ENCODE assay signal across 1 cellular context in genomic region chr2:18218160-18218933, GRCh38.
TF ChIP-seq lines count a peak whose summit lies in the region.

No MANE protein-coding gene starts in this region.

TF ChIP-seq in HepG2, 621 proteins besides CTCF, POLR2A, EP300 and RAD21 (continued from another document):
- TF ChIP-seq, protein P1, sequence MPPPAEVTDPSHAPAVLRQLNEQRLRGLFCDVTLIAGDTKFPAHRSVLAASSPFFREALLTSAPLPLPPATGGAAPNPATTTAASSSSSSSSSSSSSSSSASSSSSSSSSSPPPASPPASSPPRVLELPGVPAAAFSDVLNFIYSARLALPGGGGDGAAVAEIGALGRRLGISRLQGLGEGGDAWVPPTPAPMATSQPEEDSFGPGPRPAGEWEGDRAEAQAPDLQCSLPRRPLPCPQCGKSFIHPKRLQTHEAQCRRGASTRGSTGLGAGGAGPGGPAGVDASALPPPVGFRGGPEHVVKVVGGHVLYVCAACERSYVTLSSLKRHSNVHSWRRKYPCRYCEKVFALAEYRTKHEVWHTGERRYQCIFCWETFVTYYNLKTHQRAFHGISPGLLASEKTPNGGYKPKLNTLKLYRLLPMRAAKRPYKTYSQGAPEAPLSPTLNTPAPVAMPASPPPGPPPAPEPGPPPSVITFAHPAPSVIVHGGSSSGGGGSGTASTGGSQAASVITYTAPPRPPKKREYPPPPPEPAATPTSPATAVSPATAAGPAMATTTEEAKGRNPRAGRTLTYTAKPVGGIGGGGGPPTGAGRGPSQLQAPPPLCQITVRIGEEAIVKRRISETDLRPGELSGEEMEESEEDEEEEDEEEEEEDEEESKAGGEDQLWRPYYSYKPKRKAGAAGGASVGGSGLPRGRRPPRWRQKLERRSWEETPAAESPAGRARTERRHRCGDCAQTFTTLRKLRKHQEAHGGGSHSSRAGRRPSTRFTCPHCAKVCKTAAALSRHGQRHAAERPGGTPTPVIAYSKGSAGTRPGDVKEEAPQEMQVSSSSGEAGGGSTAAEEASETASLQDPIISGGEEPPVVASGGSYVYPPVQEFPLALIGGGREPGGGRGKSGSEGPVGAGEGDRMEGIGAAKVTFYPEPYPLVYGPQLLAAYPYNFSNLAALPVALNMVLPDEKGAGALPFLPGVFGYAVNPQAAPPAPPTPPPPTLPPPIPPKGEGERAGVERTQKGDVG (CRISPR knock-in tag; IDR thresholded peaks at IDR 0.05; ENCODE audit: borderline replicate concordance), result no peak
- TF ChIP-seq FOXC1 (CRISPR knock-in tag; IDR thresholded peaks at IDR 0.05; ENCODE audit: borderline replicate concordance), result no peak
- no peak for TF ChIP-seq NFE2 (CRISPR knock-in tag; IDR thresholded peaks at IDR 0.05)
- no peak for TF ChIP-seq FOXJ3 (CRISPR knock-in tag; IDR thresholded peaks at IDR 0.05; ENCODE audit: borderline replicate concordance)
- TF ChIP-seq, protein P2, sequence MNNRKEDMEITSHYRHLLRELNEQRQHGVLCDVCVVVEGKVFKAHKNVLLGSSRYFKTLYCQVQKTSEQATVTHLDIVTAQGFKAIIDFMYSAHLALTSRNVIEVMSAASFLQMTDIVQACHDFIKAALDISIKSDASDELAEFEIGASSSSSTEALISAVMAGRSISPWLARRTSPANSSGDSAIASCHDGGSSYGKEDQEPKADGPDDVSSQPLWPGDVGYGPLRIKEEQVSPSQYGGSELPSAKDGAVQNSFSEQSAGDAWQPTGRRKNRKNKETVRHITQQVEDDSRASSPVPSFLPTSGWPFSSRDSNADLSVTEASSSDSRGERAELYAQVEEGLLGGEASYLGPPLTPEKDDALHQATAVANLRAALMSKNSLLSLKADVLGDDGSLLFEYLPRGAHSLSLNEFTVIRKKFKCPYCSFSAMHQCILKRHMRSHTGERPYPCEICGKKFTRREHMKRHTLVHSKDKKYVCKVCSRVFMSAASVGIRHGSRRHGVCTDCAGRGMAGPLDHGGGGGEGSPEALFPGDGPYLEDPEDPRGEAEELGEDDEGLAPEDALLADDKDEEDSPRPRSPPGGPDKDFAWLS (CRISPR knock-in tag; IDR thresholded peaks at IDR 0.05; ENCODE audit: borderline replicate concordance), result no peak
- TF ChIP-seq ZNF747 (CRISPR knock-in tag; IDR thresholded peaks at IDR 0.05; ENCODE audit: borderline replicate concordance), result no peak
- TF ChIP-seq MAZ (IDR thresholded peaks at IDR 0.05; ENCODE audit: borderline replicate concordance, low read depth, low read length), result no peak
- TF ChIP-seq MAZ (CRISPR knock-in tag; IDR thresholded peaks at IDR 0.05; ENCODE audit: low read depth), result no peak
- TF ChIP-seq MAFK (conservative IDR thresholded peaks at IDR 0.05 in 1 of 2, IDR thresholded peaks at IDR 0.05 in 1 of 2; ENCODE audit: low read length in 2 of 2), result 0 out of 4 replicates have a peak, but pooled peaks of 1 of the 2 experiments have one; percentile 11
- TF ChIP-seq, protein P3, sequence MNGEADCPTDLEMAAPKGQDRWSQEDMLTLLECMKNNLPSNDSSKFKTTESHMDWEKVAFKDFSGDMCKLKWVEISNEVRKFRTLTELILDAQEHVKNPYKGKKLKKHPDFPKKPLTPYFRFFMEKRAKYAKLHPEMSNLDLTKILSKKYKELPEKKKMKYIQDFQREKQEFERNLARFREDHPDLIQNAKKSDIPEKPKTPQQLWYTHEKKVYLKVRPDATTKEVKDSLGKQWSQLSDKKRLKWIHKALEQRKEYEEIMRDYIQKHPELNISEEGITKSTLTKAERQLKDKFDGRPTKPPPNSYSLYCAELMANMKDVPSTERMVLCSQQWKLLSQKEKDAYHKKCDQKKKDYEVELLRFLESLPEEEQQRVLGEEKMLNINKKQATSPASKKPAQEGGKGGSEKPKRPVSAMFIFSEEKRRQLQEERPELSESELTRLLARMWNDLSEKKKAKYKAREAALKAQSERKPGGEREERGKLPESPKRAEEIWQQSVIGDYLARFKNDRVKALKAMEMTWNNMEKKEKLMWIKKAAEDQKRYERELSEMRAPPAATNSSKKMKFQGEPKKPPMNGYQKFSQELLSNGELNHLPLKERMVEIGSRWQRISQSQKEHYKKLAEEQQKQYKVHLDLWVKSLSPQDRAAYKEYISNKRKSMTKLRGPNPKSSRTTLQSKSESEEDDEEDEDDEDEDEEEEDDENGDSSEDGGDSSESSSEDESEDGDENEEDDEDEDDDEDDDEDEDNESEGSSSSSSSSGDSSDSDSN (CRISPR knock-in tag; IDR thresholded peaks at IDR 0.05), result no peak
- no peak for TF ChIP-seq HMG20B (CRISPR knock-in tag; conservative IDR thresholded peaks at IDR 0.05)
- peak; percentile 70 for TF ChIP-seq CREB1 (IDR thresholded peaks at IDR 0.05)
- TF ChIP-seq CREB1 (CRISPR knock-in tag; IDR thresholded peaks at IDR 0.05), result no peak
- no peak for TF ChIP-seq NFKBIZ (CRISPR knock-in tag; IDR thresholded peaks at IDR 0.05)
- no peak for TF ChIP-seq RXRA (CRISPR knock-in tag; IDR thresholded peaks at IDR 0.05)
- no peak for TF ChIP-seq ZBTB7A (CRISPR knock-in tag; IDR thresholded peaks at IDR 0.05)
- TF ChIP-seq SP2 (CRISPR knock-in tag; IDR thresholded peaks at IDR 0.05), result no peak
- TF ChIP-seq ATF7 (IDR thresholded peaks at IDR 0.05), result peak; percentile 88
- no peak for TF ChIP-seq ATF7 (CRISPR knock-in tag; IDR thresholded peaks at IDR 0.05)
- TF ChIP-seq SRSF4 (IDR thresholded peaks at IDR 0.05; ENCODE audit: low read depth, low read length, poor library complexity, severe bottlenecking), result no peak
- TF ChIP-seq KLF13 (CRISPR knock-in tag; IDR thresholded peaks at IDR 0.05), result no peak
- TF ChIP-seq NCOA5 (CRISPR knock-in tag; IDR thresholded peaks at IDR 0.05), result no peak
- TF ChIP-seq CENPBD1 (CRISPR knock-in tag; IDR thresholded peaks at IDR 0.05; ENCODE audit: borderline replicate concordance, low read depth), result no peak
- no peak for TF ChIP-seq DZIP1 (CRISPR knock-in tag; IDR thresholded peaks at IDR 0.05)
- no peak for TF ChIP-seq TFE3 (CRISPR knock-in tag; IDR thresholded peaks at IDR 0.05)
- no peak for TF ChIP-seq ZNF768 (CRISPR knock-in tag; IDR thresholded peaks at IDR 0.05)
- TF ChIP-seq GATAD1 (CRISPR knock-in tag; IDR thresholded peaks at IDR 0.05), result no peak
